12 cellular contexts compared by ENCODE assay signal in genomic region chr2:128442891-128443302, GRCh38.
DNase-seq lines count a peak whose midpoint lies in the region; ATAC-seq and TF ChIP-seq lines count a peak whose summit lies in the region.
"Had no signal": no experiment of that assay in that cellular context is flagged by ENCODE, and none has a peak within 500 bp of the region (broad histone marks: within the 10 kb centered on the region; RNA-seq: fewer than 3 reads in every experiment).

No MANE protein-coding gene starts in this region.

- H3K4me3 Mint-ChIP-seq in nephron, result no peak overlapping the region
- H3K4me3 Mint-ChIP-seq: CD4-positive, CD25-positive, alpha-beta regulatory T cell had no signal

- no peak overlapping the region for H3K4me2 ChIP-seq in DND-41 (ENCODE audit: insufficient read depth, low read length)

- no peak overlapping the region for H2AFZ ChIP-seq in DND-41 (ENCODE audit: low read depth, low read length)

- no peaks in the 10 kb centered on the region for H3K27me3 ChIP-seq in DND-41 (ENCODE audit: insufficient read depth, low read length, poor library complexity)
- no peaks in the 10 kb centered on the region for H3K27me3 ChIP-seq in SJSA1 (replicated peaks)

- H3K4me3 ChIP-seq in DND-41 (ENCODE audit: low read depth in 1 of 2, low read length in 2 of 2), result no peak overlapping the region
- no peak overlapping the region for H3K4me3 ChIP-seq in SJSA1
- H3K4me3 ChIP-seq: GM12878 had no signal

- H3K27me3 Mint-ChIP-seq in nephron (ENCODE audit: low read depth), result peaks cover 13% of the 10 kb centered on the region
- H3K27me3 Mint-ChIP-seq: CD4-positive, CD25-positive, alpha-beta regulatory T cell had no signal

- no peaks in the 10 kb centered on the region for H3K36me3 Mint-ChIP-seq in nephron (ENCODE audit: low read depth)
- H3K36me3 Mint-ChIP-seq: CD4-positive, CD25-positive, alpha-beta regulatory T cell had no signal

- H3K79me2 ChIP-seq in DND-41 (ENCODE audit: insufficient read depth, low read length), result no peaks in the 10 kb centered on the region

- TF ChIP-seq CTCF in DND-41 (IDR thresholded peaks at IDR 0.05; ENCODE audit: borderline replicate concordance, extremely low read depth, low read length, poor library complexity, severe bottlenecking) (no peak), nephron (IDR thresholded peaks at IDR 0.05; ENCODE audit: unreplicated experiment in 3 of 3) (no peak), GM10248 (IDR thresholded peaks at IDR 0.05; ENCODE audit: control extremely low read depth, extremely low read depth, low read depth, missing control alignments) (no peak)

- H3K27ac ChIP-seq in DND-41 (ENCODE audit: low read length) (no peak overlapping the region), SJSA1 (peak overlapping the region; percentile 60)

- intact Hi-C loops in Right ventricle myocardium inferior (cut with DNase I), result loop anchor here (5.0 kb wide), 2 partner anchors 96 to 116 kb away; no protein-coding TSS in a partner anchor

- no peaks in the 10 kb centered on the region for H3K36me3 ChIP-seq in DND-41 (ENCODE audit: insufficient read depth, low read length)
- no peaks in the 10 kb centered on the region for H3K36me3 ChIP-seq in SJSA1

- DNase-seq in DND-41 (peak; percentile 1), SJSA1 (ENCODE audit: low read depth in 1 of 2, low spot score in 2 of 2) (peak in 1 of 2 experiments; percentile 47), Right ventricle myocardium inferior (ENCODE audit: missing footprints) (peak; percentile 68), HPDE6-E6E7 (ENCODE audit: extremely low spot score) (no peak), DMS153 treated with DMSO at 0.1 percent for 48 hours (lab: John Stamatoyannopoulos, UW; ENCODE audit: unreplicated experiment) (no peak), GM10248 (ENCODE audit: extremely low spot score) (no peak), epidermal melanocyte (ENCODE audit: insufficient read length, low spot score) (no peak)
- DNase-seq: anterior cingulate cortex; CD4-positive, CD25-positive, alpha-beta regulatory T cell; NCI-H1105 treated with DMSO at 0.1 percent for 48 hours had no signal

- no peak overlapping the region for H3K9ac ChIP-seq in DND-41 (ENCODE audit: low read depth, low read length)

- peak overlapping the region; percentile 78 to 90 (median 82) for H3K27ac Mint-ChIP-seq in nephron
- H3K27ac Mint-ChIP-seq: CD4-positive, CD25-positive, alpha-beta regulatory T cell had no signal

- H3K4me1 Mint-ChIP-seq in nephron, result peaks cover 23% of the 10 kb centered on the region
- H3K4me1 Mint-ChIP-seq: CD4-positive, CD25-positive, alpha-beta regulatory T cell had no signal

- no peak for ATAC-seq in DND-41 (ENCODE audit: insufficient read depth, low read depth)
- no peak for ATAC-seq in Right ventricle myocardium inferior
- ATAC-seq: GM12878 had no signal

- no peaks in the 10 kb centered on the region for H3K9me3 ChIP-seq in DND-41 (ENCODE audit: insufficient read depth, low read length, severe bottlenecking)
- H3K9me3 ChIP-seq in SJSA1 (replicated peaks), result no peaks in the 10 kb centered on the region

- H3K9me3 Mint-ChIP-seq in nephron, result no peaks in the 10 kb centered on the region
- H3K9me3 Mint-ChIP-seq: CD4-positive, CD25-positive, alpha-beta regulatory T cell had no signal

- H3K4me1 ChIP-seq in DND-41 (ENCODE audit: insufficient read depth, low read length) (peaks cover 3% of the 10 kb centered on the region; the same call in 1 of the 2 replicates), SJSA1 (replicated peaks) (peaks cover 28% of the 10 kb centered on the region)

- POLR2A ChIA-PET in GM10248 (lab: Yijun Ruan, JAX), result no interaction called here

- no peaks in the 10 kb centered on the region for H4K20me1 ChIP-seq in DND-41 (ENCODE audit: insufficient read depth, low read length)

- CTCF ChIA-PET in GM10248 (lab: Yijun Ruan, JAX), result no interaction called here

Comparison
In these comparisons a context has a peak if more than half of its experiments do, and no peak if none do; other contexts are left out.
1. DNase-seq: peak in DND-41 (single experiment) and Right ventricle myocardium inferior (single experiment); none in HPDE6-E6E7 (single experiment), DMS153 treated with DMSO at 0.1 percent for 48 hours (single experiment), GM10248 (single experiment) and epidermal melanocyte (single experiment).